ENCODE assay signal across 9 cellular contexts in genomic region chr20:37347347-37347823, GRCh38. TPM values are rescaled to one million over a fixed set of nuclear protein-coding genes. Genes with fewer than 3 reads are reported as not detected.
DNase-seq lines count a peak whose midpoint lies in the region; ATAC-seq and TF ChIP-seq lines count a peak whose summit lies in the region.
"Had no signal": no experiment of that assay in that cellular context is flagged by ENCODE, and none has a peak within 500 bp of the region (broad histone marks: within the 10 kb centered on the region; RNA-seq: fewer than 3 reads in every experiment).

No MANE protein-coding gene starts in this region.

- H2AFZ ChIP-seq in DND-41 (ENCODE audit: low read depth, low read length) = no peak overlapping the region
- no peak overlapping the region for H2AFZ ChIP-seq in PC-3 (ENCODE audit: low read length)

- H3K9me2 ChIP-seq in PC-3 (replicated peaks; ENCODE audit: low read length) = no peaks in the 10 kb centered on the region

- H3K4me2 ChIP-seq in DND-41 (ENCODE audit: insufficient read depth, low read length) = peak overlapping the region; percentile 76
- peak overlapping the region; percentile 92 for H3K4me2 ChIP-seq in PC-3 (ENCODE audit: low read length)

- DNase-seq in DND-41 (no peak), PC-3 (no peak), epithelial cell of esophagus (ENCODE audit: low read depth) (no peak), HPDE6-E6E7 (ENCODE audit: extremely low spot score) (no peak), cerebellum (ENCODE audit: low spot score) (no peak), NCI-H69 (lab: John Stamatoyannopoulos, UW) (no peak)
- DNase-seq: NCI-H2171 treated with DMSO at 0.1 percent for 48 hours had no signal

- H3K9me3 ChIP-seq in DND-41 (ENCODE audit: insufficient read depth, low read length, severe bottlenecking) = no peaks in the 10 kb centered on the region
- H3K9me3 ChIP-seq in PC-3 (ENCODE audit: low read length) = no peaks in the 10 kb centered on the region

- H3K9ac ChIP-seq in DND-41 (ENCODE audit: low read depth, low read length) = peak overlapping the region; percentile 53; the same call in 1 of the 2 replicates
- peak overlapping the region; percentile 37; the same call in 1 of the 2 replicates for H3K9ac ChIP-seq in PC-3 (ENCODE audit: low read length)
- H3K9ac ChIP-seq in rectal smooth muscle tissue (ENCODE audit: low read length) = peak overlapping the region; percentile 72

- H4K20me1 ChIP-seq in DND-41 (ENCODE audit: insufficient read depth, low read length) = peaks cover 12% of the 10 kb centered on the region; the same call in 1 of the 2 replicates
- H4K20me1 ChIP-seq in PC-3 (ENCODE audit: low read length) = peaks cover 24% of the 10 kb centered on the region

- CTCF ChIA-PET in PC-3 (lab: Charles Lee) = no interaction called here

- peaks cover 17% of the 10 kb centered on the region for H3K79me2 ChIP-seq in DND-41 (ENCODE audit: insufficient read depth, low read length)
- H3K79me2 ChIP-seq in PC-3 (ENCODE audit: low read length) = peaks cover 70% of the 10 kb centered on the region

- POLR2A ChIA-PET in PC-3 (lab: Charles Lee; ENCODE audit: unreplicated experiment) = no interaction called here

- intact Hi-C loops in PC-3 (cut with micrococcal nuclease) = loop anchor here (5.0 kb wide), 2 partner anchors 35 to 50 kb away; no protein-coding TSS in a partner anchor

- H3K4me1 ChIP-seq in DND-41 (ENCODE audit: insufficient read depth, low read length) (peaks cover 21% of the 10 kb centered on the region), PC-3 (ENCODE audit: insufficient read depth, low read length) (peaks cover 35% of the 10 kb centered on the region), rectal smooth muscle tissue (ENCODE audit: control insufficient read depth, insufficient read depth, low read length) (peaks cover 7% of the 10 kb centered on the region)

- no peaks in the 10 kb centered on the region for H3K27me3 ChIP-seq in DND-41 (ENCODE audit: insufficient read depth, low read length, poor library complexity)
- no peaks in the 10 kb centered on the region for H3K27me3 ChIP-seq in PC-3 (ENCODE audit: low read length)
- no peaks in the 10 kb centered on the region for H3K27me3 ChIP-seq in rectal smooth muscle tissue (ENCODE audit: control insufficient read depth, insufficient read depth, low read length)

- H3K4me3 ChIP-seq in DND-41 (ENCODE audit: low read depth in 1 of 2, low read length in 2 of 2) = peak overlapping the region in 1 of 2 experiments; percentile 60; a peak in 2 of 4 replicates
- H3K4me3 ChIP-seq in PC-3 (ENCODE audit: low read length) = peak overlapping the region; percentile 70
- H3K4me3 ChIP-seq in epithelial cell of esophagus (ENCODE audit: low read length) = peak overlapping the region; percentile 54
- peak overlapping the region; percentile 68 for H3K4me3 ChIP-seq in rectal smooth muscle tissue (ENCODE audit: low read length)

- H3K36me3 ChIP-seq in DND-41 (ENCODE audit: insufficient read depth, low read length) = no peaks in the 10 kb centered on the region
- H3K36me3 ChIP-seq in PC-3 (ENCODE audit: low read depth, low read length) = 0 out of 2 replicates have a peak, but pooled peaks cover 4% of the 10 kb centered on the region
- no peaks in the 10 kb centered on the region for H3K36me3 ChIP-seq in rectal smooth muscle tissue (ENCODE audit: control insufficient read depth, insufficient read depth, low read length)

- ATAC-seq in DND-41 (ENCODE audit: insufficient read depth, low read depth) (no peak), PC-3 (no peak), HG02970 (IDR thresholded peaks at IDR 0.05; ENCODE audit: low FRiP score, unreplicated experiment) (no peak)

- no TSS peak for BruUV-seq in PC-3 (replicated peaks; lab: Mats Ljungman, UMichigan)

- H3K27ac ChIP-seq in DND-41 (ENCODE audit: low read length) (no peak overlapping the region), PC-3 (ENCODE audit: low read length) (no peak overlapping the region), rectal smooth muscle tissue (ENCODE audit: low read depth, low read length) (peak overlapping the region; percentile 78)

- H3F3A ChIP-seq in PC-3 (ENCODE audit: low read length, unreplicated experiment) = no peaks in the 10 kb centered on the region

- TF ChIP-seq CTCF in DND-41 (IDR thresholded peaks at IDR 0.05; ENCODE audit: borderline replicate concordance, extremely low read depth, low read length, poor library complexity, severe bottlenecking) = no peak
- TF ChIP-seq CTCF in PC-3 (conservative IDR thresholded peaks at IDR 0.05; ENCODE audit: low read depth, low read length) = no peak
- TF ChIP-seq CTCF in epithelial cell of esophagus (IDR thresholded peaks at IDR 0.05; ENCODE audit: insufficient read depth, low read depth, low read length, missing control alignments) = no peak

RNA-seq across cellular contexts. Expression of gene SRC, which starts 1.4 kb away (rescaled TPM):
- total RNA-seq in PC-3 (2014; rRNA removed) (55.6 and 82.1 TPM in 2 replicates), cerebellum (29.4 TPM)

RNA-seq across cellular contexts. Expression of gene MANBAL, which starts 57.9 kb away (rescaled TPM):
- total RNA-seq in PC-3 (2014; rRNA removed) (21.9 and 27.5 TPM in 2 replicates), cerebellum (12.5 TPM)
